In genomic region chr11:63838682-63839507, GRCh38 we compare ENCODE assay signal across 1 cellular context.
TF ChIP-seq lines count a peak whose summit lies in the region.

Gene MARK2, plus strand, starts transcription at chr11:63839110. Its CDS starts 397 bp downstream, at chr11:63839507.

TF ChIP-seq in HepG2, 621 proteins besides CTCF, POLR2A, EP300 and RAD21 (continued from another document and continues in another):
- TF ChIP-seq LRRFIP1 (CRISPR knock-in tag; conservative IDR thresholded peaks at IDR 0.05): no peak
- 0 out of 2 replicates have a peak, but pooled peaks have one; percentile 17 for TF ChIP-seq ZNF124 (CRISPR knock-in tag; IDR thresholded peaks at IDR 0.05)
- peak; percentile 78 for TF ChIP-seq ELF3 (CRISPR knock-in tag; IDR thresholded peaks at IDR 0.05)
- TF ChIP-seq FOXA3 (CRISPR knock-in tag; IDR thresholded peaks at IDR 0.05): peak; percentile 45; the same call in 1 of the 2 replicates
- peak; percentile 95 for TF ChIP-seq YY1 (IDR thresholded peaks at IDR 0.05; ENCODE audit: insufficient read depth, insufficient replicate concordance, low read depth, low read length)
- peak; percentile 81 for TF ChIP-seq POLR2G (IDR thresholded peaks at IDR 0.05; ENCODE audit: low read depth, low read length)
- no peak for TF ChIP-seq CBX2 (IDR thresholded peaks at IDR 0.05; ENCODE audit: low read depth, low read length)
- no peak for TF ChIP-seq CBX2 (CRISPR knock-in tag; IDR thresholded peaks at IDR 0.05; ENCODE audit: low read depth)
- TF ChIP-seq KDM2A (CRISPR knock-in tag; IDR thresholded peaks at IDR 0.05; ENCODE audit: borderline replicate concordance, low read depth): no peak
- peak; percentile 32; the same call in 1 of the 2 replicates for TF ChIP-seq GABPA (IDR thresholded peaks at IDR 0.05; ENCODE audit: low read depth, low read length)
- peak; percentile 79 for TF ChIP-seq GABPA (CRISPR knock-in tag; IDR thresholded peaks at IDR 0.05; ENCODE audit: low read depth)
- no peak for TF ChIP-seq ZNF629 (CRISPR knock-in tag; conservative IDR thresholded peaks at IDR 0.05)
- 0 out of 2 replicates have a peak, but pooled peaks have one; percentile 61 for TF ChIP-seq HNF4G (IDR thresholded peaks at IDR 0.05; ENCODE audit: borderline replicate concordance, low read depth, low read length)
- no peak for TF ChIP-seq HNF4G (CRISPR knock-in tag; IDR thresholded peaks at IDR 0.05; ENCODE audit: borderline replicate concordance, low read depth)
- TF ChIP-seq GMEB2 (CRISPR knock-in tag; IDR thresholded peaks at IDR 0.05; ENCODE audit: low read depth): no peak
- TF ChIP-seq ETV6 (CRISPR knock-in tag; conservative IDR thresholded peaks at IDR 0.05): no peak
- 0 out of 2 replicates have a peak, but pooled peaks have one; percentile 24 for TF ChIP-seq GATAD1 (CRISPR knock-in tag; IDR thresholded peaks at IDR 0.05)
- no peak for TF ChIP-seq SOX6 (IDR thresholded peaks at IDR 0.05)
- TF ChIP-seq SOX6 (CRISPR knock-in tag; IDR thresholded peaks at IDR 0.05): peak; percentile 15; the same call in 1 of the 2 replicates
- TF ChIP-seq MED1 (CRISPR knock-in tag; IDR thresholded peaks at IDR 0.05): peak; percentile 15; the same call in 1 of the 2 replicates
- no peak for TF ChIP-seq KDM5A (IDR thresholded peaks at IDR 0.05; ENCODE audit: borderline replicate concordance, low read length)
- peak; percentile 23; the same call in 1 of the 2 replicates for TF ChIP-seq ZNF768 (CRISPR knock-in tag; IDR thresholded peaks at IDR 0.05)
- peak; percentile 41; the same call in 1 of the 2 replicates for TF ChIP-seq MEIS2 (CRISPR knock-in tag; IDR thresholded peaks at IDR 0.05)
- no peak for TF ChIP-seq SAFB2 (CRISPR knock-in tag; IDR thresholded peaks at IDR 0.05; ENCODE audit: borderline replicate concordance, low read depth)
- TF ChIP-seq IRF2 (CRISPR knock-in tag; IDR thresholded peaks at IDR 0.05): peak; percentile 14; the same call in 1 of the 2 replicates
- no peak for TF ChIP-seq ZSCAN9 (CRISPR knock-in tag; IDR thresholded peaks at IDR 0.05; ENCODE audit: borderline replicate concordance)
- TF ChIP-seq ZNF691 (CRISPR knock-in tag; IDR thresholded peaks at IDR 0.05; ENCODE audit: borderline replicate concordance, low read depth): no peak
- TF ChIP-seq SMARCC2 (IDR thresholded peaks at IDR 0.05): no peak
- TF ChIP-seq ZNF710 (CRISPR knock-in tag; IDR thresholded peaks at IDR 0.05; ENCODE audit: borderline replicate concordance): no peak
- TF ChIP-seq STAT5B (CRISPR knock-in tag; IDR thresholded peaks at IDR 0.05): no peak
- TF ChIP-seq FOXK1 (CRISPR knock-in tag; IDR thresholded peaks at IDR 0.05; ENCODE audit: borderline replicate concordance, low read depth): peak; percentile 71
- TF ChIP-seq ERF (CRISPR knock-in tag; IDR thresholded peaks at IDR 0.05): 0 out of 2 replicates have a peak, but pooled peaks have one; percentile 46
- TF ChIP-seq HMGXB3 (CRISPR knock-in tag; IDR thresholded peaks at IDR 0.05; ENCODE audit: borderline replicate concordance): 0 out of 2 replicates have a peak, but pooled peaks have one; percentile 9
- no peak for TF ChIP-seq JDP2 (CRISPR knock-in tag; IDR thresholded peaks at IDR 0.05; ENCODE audit: borderline replicate concordance)
- peak; percentile 82; the same call in 1 of the 2 replicates for TF ChIP-seq YEATS2 (CRISPR knock-in tag; IDR thresholded peaks at IDR 0.05; ENCODE audit: borderline replicate concordance)
- TF ChIP-seq FOXK2 (IDR thresholded peaks at IDR 0.05): peak; percentile 63; the same call in 1 of the 2 replicates
- no peak for TF ChIP-seq HNF1A (IDR thresholded peaks at IDR 0.05; ENCODE audit: low read depth)
- no peak for TF ChIP-seq HNF1A (CRISPR knock-in tag; IDR thresholded peaks at IDR 0.05; ENCODE audit: borderline replicate concordance)
- TF ChIP-seq ZNF280B (CRISPR knock-in tag; IDR thresholded peaks at IDR 0.05; ENCODE audit: borderline replicate concordance): no peak
- no peak for TF ChIP-seq ZNF235 (CRISPR knock-in tag; IDR thresholded peaks at IDR 0.05; ENCODE audit: borderline replicate concordance)
- no peak for TF ChIP-seq CHD2 (IDR thresholded peaks at IDR 0.05; ENCODE audit: low read depth, low read length)
- TF ChIP-seq U2AF1 (optimal IDR thresholded peaks at IDR 0.05; ENCODE audit: low read depth, low read length): peak; percentile 29
- TF ChIP-seq ELF4 (CRISPR knock-in tag; IDR thresholded peaks at IDR 0.05; ENCODE audit: borderline replicate concordance): 0 out of 2 replicates have a peak, but pooled peaks have one; percentile 20
- peak; percentile 71; the same call in 1 of the 2 replicates for TF ChIP-seq HBP1 (CRISPR knock-in tag; IDR thresholded peaks at IDR 0.05; ENCODE audit: low read depth)
